ENCODE assay signal across 12 cellular contexts in genomic region chr1:231557411-231557810, GRCh38.
"Had no signal": no experiment of that assay in that cellular context is flagged by ENCODE, and none has a peak within 500 bp of the region (broad histone marks: within the 10 kb centered on the region; RNA-seq: fewer than 3 reads in every experiment).

No MANE protein-coding gene starts in this region.

- H3K4me2 ChIP-seq: hepatocyte, neural progenitor cell had no signal

- H3K36me3 ChIP-seq: ascending aorta had no signal

- H2AFZ ChIP-seq: hepatocyte, neural progenitor cell had no signal

- H3K4me3 ChIP-seq: ascending aorta, gastroesophageal sphincter, hepatocyte, neural progenitor cell, pancreas, vagina had no signal

- H3K9ac ChIP-seq: neural progenitor cell had no signal

- H3K9me3 ChIP-seq: ascending aorta, gastroesophageal sphincter, pancreas, vagina had no signal

- H3K4me1 ChIP-seq: ascending aorta, neural progenitor cell had no signal

- DNase-seq: activated CD4-positive, alpha-beta T cell treated with anti-CD3 and anti-CD28 coated beads, Interleukin-2, amount 50 U/mL, for 4 hours; activated CD8-positive, alpha-beta memory T cell treated with anti-CD3 and anti-CD28 coated beads, Interleukin-2, amount 50 U/mL, for 4 hours; activated naive CD8-positive, alpha-beta T cell treated with anti-CD3 and anti-CD28 coated beads, Interleukin-2, amount 10 ng/mL, durations not matched to agents 7 days and 5 days; activated T-cell treated with anti-CD3 and anti-CD28 coated beads, Interleukin-2, amount 50 U/mL, for 72 hours; pancreas; stimulated activated CD4-positive, alpha-beta T cell treated with anti-CD3 and anti-CD28 coated beads, Interleukin-4, amount 100 ng/mL, for 4 hours had no signal

- ATAC-seq: activated CD4-positive, CD25-positive, alpha-beta regulatory T cell treated with anti-CD3 and anti-CD28 coated beads, Interleukin-2, amount 50 U/mL, for 24 hours; gastroesophageal sphincter had no signal

- H3K27me3 ChIP-seq: ascending aorta, gastroesophageal sphincter, hepatocyte, neural progenitor cell, pancreas, vagina had no signal

- H3K27ac ChIP-seq: ascending aorta, gastroesophageal sphincter, hepatocyte, neural progenitor cell, pancreas, vagina had no signal
